11 cellular contexts compared by ENCODE assay signal in the genomic region with DNA sequence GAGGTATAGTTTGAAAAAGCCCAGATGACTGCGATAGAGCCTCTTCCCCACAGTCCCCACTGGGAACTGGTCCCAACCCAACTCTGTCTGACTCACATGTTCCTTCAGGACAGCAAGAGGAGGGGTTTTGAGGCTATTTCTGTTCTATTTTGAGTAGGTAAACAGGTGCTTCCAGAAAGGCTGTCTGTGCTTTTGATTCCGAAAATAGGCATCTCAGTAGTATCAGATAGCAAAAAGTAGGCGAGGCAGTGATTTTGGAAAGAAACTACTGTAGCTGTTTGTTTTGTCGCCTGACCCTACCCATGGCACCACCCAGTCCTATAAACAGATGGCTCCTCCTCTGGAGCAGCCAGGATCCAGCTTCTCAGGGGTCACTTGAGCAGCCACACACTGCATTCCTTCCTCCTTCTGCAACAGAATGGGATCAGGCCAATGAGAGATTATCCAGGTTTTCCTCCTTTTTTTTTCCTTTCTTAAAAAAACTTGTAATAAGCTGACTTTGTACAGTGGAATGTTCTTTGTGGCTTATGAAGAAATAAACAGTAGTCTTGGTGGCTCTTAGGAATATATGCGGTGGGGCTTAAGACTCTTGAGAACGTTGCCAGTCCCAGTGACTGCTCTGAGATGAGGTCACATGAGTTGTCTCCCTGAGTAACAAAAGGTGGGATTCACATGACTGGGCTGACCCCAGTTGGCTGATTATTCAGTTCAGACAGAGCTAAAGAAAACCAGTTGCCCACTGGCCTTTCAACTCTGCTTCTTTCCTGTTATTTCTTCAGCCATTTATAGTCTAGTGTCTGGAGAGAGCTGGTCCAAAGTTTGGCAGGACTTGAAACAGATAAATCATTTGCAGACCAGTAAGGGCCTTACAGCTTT.
DNase-seq lines count a peak whose midpoint lies in the region; ATAC-seq, FAIRE-seq and TF ChIP-seq lines count a peak whose summit lies in the region.
"Had no signal": no experiment of that assay in that cellular context is flagged by ENCODE, and none has a peak within 500 bp of the region (broad histone marks: within the 10 kb centered on the region; RNA-seq: fewer than 3 reads in every experiment).

No MANE protein-coding gene starts in this region.

- H3K9me3 ChIP-seq in left lung (no peaks in the 10 kb centered on the region), upper lobe of left lung (no peaks in the 10 kb centered on the region)
- H3K9me3 ChIP-seq: neutrophil had no signal

- 51% methylated on average over 6 of the region's 6 CpGs for WGBS in upper lobe of left lung, 2 donors

- DNase-seq in HTR-8/SVneo (ENCODE audit: insufficient read length, low spot score), result peak; percentile 28
- peak; percentile 81 to 95 for DNase-seq in cardiac fibroblast (ENCODE audit: low read depth in 2 of 2)
- DNase-seq in left lung, result peak in 1 of 2 donors; percentile 67
- DNase-seq in upper lobe of left lung, result peak in 1 of 2 donors; percentile 31
- DNase-seq in GM19238 (ENCODE audit: insufficient read length, low spot score), result no peak
- DNase-seq in activated T-helper 1 cell treated with anti-CD3 and anti-CD28 coated beads, Interleukin-12 subunit alpha, Interleukin-12 subunit beta, Interleukin-2, Interleukin-4 antibody, amounts not matched to agents 30 ng/mL and 10 ng/mL and 1 ng/mL, durations not matched to agents 14 hours and 24 hours and 36 hours (ENCODE audit: low spot score), result no peak
- no peak for DNase-seq in T-helper 9 cell
- no peak for DNase-seq in MV-4-11 (lab: John Stamatoyannopoulos, UW)
- DNase-seq: NCI-H146 had no signal

- TF ChIP-seq CTCF in cardiac fibroblast (IDR thresholded peaks at IDR 0.05; ENCODE audit: low read depth, low read length), result no peak
- no peak for TF ChIP-seq CTCF in left lung (IDR thresholded peaks at IDR 0.05)
- no peak for TF ChIP-seq CTCF in upper lobe of left lung (IDR thresholded peaks at IDR 0.05)

- intact Hi-C loops in left lung (cut with DNase I), result no loop called here
- intact Hi-C loops in activated T-helper 1 cell treated with anti-CD3 and anti-CD28 coated beads, Interleukin-12 subunit alpha, Interleukin-12 subunit beta, Interleukin-2, Interleukin-4 antibody, amounts not matched to agents 30 ng/mL and 10 ng/mL and 1 ng/mL, durations not matched to agents 14 hours and 24 hours and 36 hours (cut with micrococcal nuclease), result no loop called here

- peak overlapping the region; percentile 50 to 79 for H3K27ac ChIP-seq in left lung
- peak overlapping the region; percentile 38 to 79 (median 60) for H3K27ac ChIP-seq in upper lobe of left lung
- H3K27ac ChIP-seq: neutrophil had no signal

- no peak for TF ChIP-seq POLR2A in upper lobe of left lung (IDR thresholded peaks at IDR 0.05)

- no peak overlapping the region for H3K27ac Mint-ChIP-seq in activated T-helper 1 cell treated with anti-CD3 and anti-CD28 coated beads, Interleukin-12 subunit alpha, Interleukin-12 subunit beta, Interleukin-2, Interleukin-4 antibody, amounts not matched to agents 30 ng/mL and 10 ng/mL and 1 ng/mL, durations not matched to agents 14 hours and 24 hours and 36 hours

- ATAC-seq in left lung (peak; percentile 92), upper lobe of left lung (ENCODE audit: low FRiP score in 2 of 2) (peak; percentile 89 to 91)

- H3K4me3 Mint-ChIP-seq in activated T-helper 1 cell treated with anti-CD3 and anti-CD28 coated beads, Interleukin-12 subunit alpha, Interleukin-12 subunit beta, Interleukin-2, Interleukin-4 antibody, amounts not matched to agents 30 ng/mL and 10 ng/mL and 1 ng/mL, durations not matched to agents 14 hours and 24 hours and 36 hours, result no peak overlapping the region

- H3K27me3 ChIP-seq in left lung (no peaks in the 10 kb centered on the region), upper lobe of left lung (no peaks in the 10 kb centered on the region)
- H3K27me3 ChIP-seq: neutrophil had no signal

- H3K4me1 ChIP-seq in left lung (peaks cover 0 to 9% of the 10 kb centered on the region in 2 donors), upper lobe of left lung (peaks cover 0 to 11% (median 2%) of the 10 kb centered on the region in 4 donors)

- no peak for TF ChIP-seq EP300 in upper lobe of left lung (IDR thresholded peaks at IDR 0.05)

- H3K4me3 ChIP-seq in cardiac fibroblast (replicated peaks in 1 of 2; ENCODE audit: low read depth in 2 of 2, low read length in 2 of 2) (no peak overlapping the region), left lung (no peak overlapping the region), upper lobe of left lung (no peak overlapping the region)

- H3K36me3 ChIP-seq in left lung (no peaks in the 10 kb centered on the region), upper lobe of left lung (no peaks in the 10 kb centered on the region)
- H3K36me3 ChIP-seq: neutrophil had no signal

- peaks cover 2% of the 10 kb centered on the region for H3K27me3 Mint-ChIP-seq in activated T-helper 1 cell treated with anti-CD3 and anti-CD28 coated beads, Interleukin-12 subunit alpha, Interleukin-12 subunit beta, Interleukin-2, Interleukin-4 antibody, amounts not matched to agents 30 ng/mL and 10 ng/mL and 1 ng/mL, durations not matched to agents 14 hours and 24 hours and 36 hours (ENCODE audit: insufficient read depth)

- no peaks in the 10 kb centered on the region for H3K4me1 Mint-ChIP-seq in activated T-helper 1 cell treated with anti-CD3 and anti-CD28 coated beads, Interleukin-12 subunit alpha, Interleukin-12 subunit beta, Interleukin-2, Interleukin-4 antibody, amounts not matched to agents 30 ng/mL and 10 ng/mL and 1 ng/mL, durations not matched to agents 14 hours and 24 hours and 36 hours (ENCODE audit: low read depth)

- H3K36me3 Mint-ChIP-seq in activated T-helper 1 cell treated with anti-CD3 and anti-CD28 coated beads, Interleukin-12 subunit alpha, Interleukin-12 subunit beta, Interleukin-2, Interleukin-4 antibody, amounts not matched to agents 30 ng/mL and 10 ng/mL and 1 ng/mL, durations not matched to agents 14 hours and 24 hours and 36 hours (ENCODE audit: low read depth), result no peaks in the 10 kb centered on the region

- no peak for FAIRE-seq in HTR-8/SVneo (lab: Jason Lieb, UNC)
- FAIRE-seq: endothelial cell of umbilical vein had no signal

- H3K9me3 Mint-ChIP-seq in activated T-helper 1 cell treated with anti-CD3 and anti-CD28 coated beads, Interleukin-12 subunit alpha, Interleukin-12 subunit beta, Interleukin-2, Interleukin-4 antibody, amounts not matched to agents 30 ng/mL and 10 ng/mL and 1 ng/mL, durations not matched to agents 14 hours and 24 hours and 36 hours, result no peaks in the 10 kb centered on the region

Comparison
In these comparisons a context has a peak if more than half of its experiments do, and no peak if none do; other contexts are left out.
1. DNase-seq: peak in HTR-8/SVneo (single experiment) and cardiac fibroblast (2 of 2); none in GM19238 (single experiment), activated T-helper 1 cell treated with anti-CD3 and anti-CD28 coated beads, Interleukin-12 subunit alpha, Interleukin-12 subunit beta, Interleukin-2, Interleukin-4 antibody, amounts not matched to agents 30 ng/mL and 10 ng/mL and 1 ng/mL, durations not matched to agents 14 hours and 24 hours and 36 hours (single experiment), T-helper 9 cell (single experiment) and MV-4-11 (single experiment).